16 cellular contexts compared by ENCODE assay signal in genomic region chr3:8619548-8619947, GRCh38. TPM values are rescaled to one million over a fixed set of nuclear protein-coding genes. Genes with fewer than 3 reads are reported as not detected.
A peak's percentile ranks its signal among the peaks of the same experiment; 100 is the strongest.
DNase-seq lines count a peak whose midpoint lies in the region; TF ChIP-seq lines count a peak whose summit lies in the region.
"Had no signal": no experiment of that assay in that cellular context is flagged by ENCODE, and none has a peak within 500 bp of the region (broad histone marks: within the 10 kb centered on the region; RNA-seq: fewer than 3 reads in every experiment).

No MANE protein-coding gene starts in this region.

- peaks cover 7 to 9% of the 10 kb centered on the region in 2 donors for H3K4me1 ChIP-seq in neuronal stem cell (ENCODE audit: control insufficient read depth in 2 of 2, insufficient read depth in 1 of 2, low read depth in 1 of 2, low read length in 2 of 2)
- H3K4me1 ChIP-seq in left ventricle myocardium inferior, result peaks cover 15% of the 10 kb centered on the region
- peaks cover 0 to 8% (median 2%) of the 10 kb centered on the region in 4 donors for H3K4me1 ChIP-seq in transverse colon

- intact Hi-C loops in left ventricle myocardium inferior (cut with micrococcal nuclease) (no loop called here), transverse colon (cut with DNase I; ENCODE audit: low total_unique reads) (no loop called here)

- H3K36me3 ChIP-seq in neuronal stem cell (replicated peaks in 1 of 2; ENCODE audit: control insufficient read depth in 2 of 2, insufficient read depth in 2 of 2, low read length in 2 of 2) (no peaks in the 10 kb centered on the region), left ventricle myocardium inferior (no peaks in the 10 kb centered on the region), transverse colon (no peaks in the 10 kb centered on the region)
- H3K36me3 ChIP-seq: cardiac muscle cell had no signal

- no peak overlapping the region for H3K4ac ChIP-seq in neuronal stem cell (ENCODE audit: low read length)

- H2BK120ac ChIP-seq in neuronal stem cell (ENCODE audit: low read depth, low read length), result no peak overlapping the region

- H2BK12ac ChIP-seq in neuronal stem cell (ENCODE audit: low read length), result no peak overlapping the region

- peak overlapping the region; percentile 44 for H4K91ac ChIP-seq in neuronal stem cell (ENCODE audit: low read depth, low read length, poor library complexity)

- no peak for TF ChIP-seq EP300 in transverse colon (IDR thresholded peaks at IDR 0.05; ENCODE audit: low read depth)

- H3K27me3 ChIP-seq in neuronal stem cell (ENCODE audit: control insufficient read depth in 3 of 3, insufficient read depth in 3 of 3, low read depth in 1 of 3, low read length in 3 of 3) (no peaks in the 10 kb centered on the region), left ventricle myocardium inferior (ENCODE audit: low read depth) (no peaks in the 10 kb centered on the region), transverse colon (no peaks in the 10 kb centered on the region)
- H3K27me3 ChIP-seq: cardiac muscle cell had no signal

- no peaks in the 10 kb centered on the region for H3K79me1 ChIP-seq in neuronal stem cell (ENCODE audit: low read depth, low read length)

- peak overlapping the region; percentile 73 for H2AK5ac ChIP-seq in neuronal stem cell (ENCODE audit: low read depth, low read length)

- H3K23ac ChIP-seq in neuronal stem cell (ENCODE audit: low read depth, low read length, poor library complexity), result no peak overlapping the region

- H3K27ac ChIP-seq in epithelial cell of prostate, result peak overlapping the region; percentile 53
- H3K27ac ChIP-seq in neuronal stem cell (replicated peaks; ENCODE audit: low read length), result no peak overlapping the region
- H3K27ac ChIP-seq in left ventricle myocardium inferior (replicated peaks), result no peak overlapping the region
- H3K27ac ChIP-seq in coronary artery, result no peak overlapping the region
- no peak overlapping the region for H3K27ac ChIP-seq in transverse colon
- H3K27ac ChIP-seq: cardiac muscle cell, parathyroid adenoma had no signal

- peak overlapping the region; percentile 12 for H3K14ac ChIP-seq in neuronal stem cell (ENCODE audit: low read length)

- no peak overlapping the region for H4K8ac ChIP-seq in neuronal stem cell (ENCODE audit: low read depth, low read length)

- in situ Hi-C loops in transverse colon (cut with MboI; ENCODE audit: low pct_ligation_motif_present in 1 of 4, low pct_unique_long_range_greater_than_20kb in 1 of 4, low sequenced_read_pairs in 3 of 4), result loop anchor here in 1 of 4 donors (25.0 kb wide), 1 partner anchor 182 kb away; no protein-coding TSS in a partner anchor

- H3K9ac ChIP-seq in neuronal stem cell (ENCODE audit: low read depth, low read length, poor library complexity), result peak overlapping the region; percentile 36
- H3K9ac ChIP-seq: parathyroid adenoma had no signal

- TF ChIP-seq CTCF in left ventricle myocardium inferior (IDR thresholded peaks at IDR 0.05; ENCODE audit: borderline replicate concordance), result no peak
- no peak for TF ChIP-seq CTCF in coronary artery (IDR thresholded peaks at IDR 0.05)
- TF ChIP-seq CTCF in transverse colon (IDR thresholded peaks at IDR 0.05), result no peak

- no CpG with 5 or more reads among the region's 7 CpGs for WGBS in neuronal stem cell (ENCODE audit: extremely low coverage in 2 of 2, insufficient read length in 2 of 2, insufficient replicate concordance in 1 of 2), 2 donors
- WGBS in transverse colon (ENCODE audit: low coverage in 1 of 2), 2 donors, result 85 to 89% methylated on average over 2 to 7 of the region's 7 CpGs

- H3K9me3 ChIP-seq in neuronal stem cell (replicated peaks in 1 of 2; ENCODE audit: control insufficient read depth in 2 of 2, insufficient read depth in 1 of 2, low read depth in 1 of 2, low read length in 2 of 2) (peaks cover 0 to 29% of the 10 kb centered on the region in 2 donors), left ventricle myocardium inferior (replicated peaks) (peaks cover 12% of the 10 kb centered on the region), transverse colon (no peaks in the 10 kb centered on the region)

- no peak for TF ChIP-seq POLR2A in transverse colon (IDR thresholded peaks at IDR 0.05)

- H2BK15ac ChIP-seq in neuronal stem cell (ENCODE audit: low read length), result no peak overlapping the region

- no peak overlapping the region for H3K4me2 ChIP-seq in neuronal stem cell (ENCODE audit: insufficient read depth, low read length, poor library complexity, severe bottlenecking)

- H3K4me3 ChIP-seq in neuronal stem cell (ENCODE audit: low read length in 2 of 2), result no peak overlapping the region
- H3K4me3 ChIP-seq in left ventricle myocardium inferior, result no peak overlapping the region
- no peak overlapping the region for H3K4me3 ChIP-seq in coronary artery
- no peak overlapping the region for H3K4me3 ChIP-seq in transverse colon
- H3K4me3 ChIP-seq: cardiac muscle cell had no signal

- peak; percentile 80 for DNase-seq in EH (ENCODE audit: low read depth)
- DNase-seq in RPMI7951 (ENCODE audit: low read depth), result peak; percentile 23
- DNase-seq in epithelial cell of prostate (ENCODE audit: low read depth, low spot score), result peak; percentile 72
- no peak for DNase-seq in neuronal stem cell (ENCODE audit: low spot score)
- DNase-seq in left ventricle myocardium inferior, result no peak
- no peak for DNase-seq in ecto neural progenitor cell (ENCODE audit: low spot score)
- no peak for DNase-seq in coronary artery (ENCODE audit: low spot score)
- no peak for DNase-seq in transverse colon
- DNase-seq: activated CD4-positive, alpha-beta T cell treated with anti-CD3 and anti-CD28 coated beads, Interleukin-2, amount 10 ng/mL, durations not matched to agents 24 days and 14 days; activated naive CD4-positive, alpha-beta T cell; MV-4-11; NCI-H526 treated with DMSO at 0.1 percent for 48 hours; stimulated activated CD4-positive, alpha-beta T cell treated with anti-CD3 and anti-CD28 coated beads, Interleukin-2, amount 100 ng/mL, for 48 hours had no signal

- H3K18ac ChIP-seq in neuronal stem cell (ENCODE audit: low read length), result peak overlapping the region; percentile 30

- no peak overlapping the region for H2AFZ ChIP-seq in neuronal stem cell (ENCODE audit: low read length)
- H2AFZ ChIP-seq: parathyroid adenoma had no signal

- no peak overlapping the region for H2BK5ac ChIP-seq in neuronal stem cell (ENCODE audit: low read length)

RNA-seq across cellular contexts. Expression of gene SSUH2, which starts 25.1 kb away (rescaled TPM):
- total RNA-seq in RPMI7951 (2014; rRNA removed; shearing (Covaris generic)), result 0.24 and 1.5 TPM in 2 replicates
- polyA plus RNA-seq in neuronal stem cell (2013, experiment 1 of 2), result 1.8 TPM
- 1.4 TPM for polyA plus RNA-seq in neuronal stem cell (2013, experiment 2 of 2)
- 1.1 TPM for total RNA-seq in left ventricle myocardium inferior
- total RNA-seq in transverse colon, result 1 to 10 TPM in 2 of 4 donors, not detected in 2; 2.9 to 4.1 TPM
- total RNA-seq: activated CD4-positive, alpha-beta T cell treated with anti-CD3 and anti-CD28 coated beads, Interleukin-2, amount 10 ng/mL, durations not matched to agents 24 days and 14 days had no signal
- polyA plus RNA-seq: cardiac muscle cell, IgD-negative memory B cell had no signal

Comparison
In these comparisons a context has a peak if more than half of its experiments do, and no peak if none do; other contexts are left out.
1. DNase-seq: peak in EH (single experiment), RPMI7951 (single experiment) and epithelial cell of prostate (single experiment); none in neuronal stem cell (single experiment), left ventricle myocardium inferior (single experiment), ecto neural progenitor cell (single experiment), coronary artery (single experiment) and transverse colon (single experiment).